In genomic region chr16:3527216-3527829, GRCh38 we compare ENCODE assay signal across 9 cellular contexts. TPM values are rescaled to one million over a fixed set of nuclear protein-coding genes. Genes with fewer than 3 reads are reported as not detected.
DNase-seq lines count a peak whose midpoint lies in the region; ATAC-seq, FAIRE-seq and TF ChIP-seq lines count a peak whose summit lies in the region.
"Not testable (repeated sequence)": the region's sequence is repeated elsewhere in the genome, so short reads cannot be mapped to it uniquely, and the experiment has no call there.
"Had no signal": no experiment of that assay in that cellular context is flagged by ENCODE, and none has a peak within 500 bp of the region (broad histone marks: within the 10 kb centered on the region; RNA-seq: fewer than 3 reads in every experiment).

No MANE protein-coding gene starts in this region.

- H3K27me3 ChIP-seq in SK-N-SH (ENCODE audit: insufficient read depth); right lobe of liver: not testable (repeated sequence)

- CTCF ChIA-PET in A549 (lab: Yijun Ruan, JAX) (interaction anchor here (0.5 to 1.7 kb wide), 7 partner anchors 9 to 267 kb away, joined by 3 to 10 read pairs (median 3); no protein-coding TSS in a partner anchor), SK-N-SH (lab: Yijun Ruan, JAX) (interaction anchor here (0.7 to 1.1 kb wide), 3 partner anchors 17 to 23 kb away, joined by 3 to 4 read pairs (median 3); no protein-coding TSS in a partner anchor)

- 65% methylated on average over 12 of the region's 12 CpGs for WGBS in A549 (ENCODE audit: missing lambda C conversion rate)
- WGBS in SK-N-SH (ENCODE audit: low lambda C conversion rate): 76% methylated on average over 7 of the region's 12 CpGs
- 14% methylated on average over 6 of the region's 12 CpGs for WGBS in right lobe of liver (ENCODE audit: insufficient coverage, low coverage, low lambda C conversion rate, missing lambda C conversion rate)

- not testable (repeated sequence) for H4K20me1 ChIP-seq in SK-N-SH (ENCODE audit: insufficient read depth)

- intact Hi-C loops in right lobe of liver (cut with DNase I): not testable (repeated sequence)

- TF ChIP-seq RAD21 in A549 (conservative IDR thresholded peaks at IDR 0.05 in 1 of 2, IDR thresholded peaks at IDR 0.05 in 1 of 2) (peak; percentile 44 to 68; a peak in 4 of 5 replicates), SK-N-SH (IDR thresholded peaks at IDR 0.05; ENCODE audit: low read length) (peak; percentile 54)

- H2AFZ ChIP-seq in SK-N-SH (ENCODE audit: low read depth): not testable (repeated sequence)

- DNase-seq in A549 (ENCODE audit: low read depth in 1 of 2, low spot score in 1 of 2): peak in 1 of 2 experiments; percentile 60
- DNase-seq in NCI-H1694 treated with DMSO at 0.1 percent for 48 hours (lab: John Stamatoyannopoulos, UW): peak; percentile 2
- not testable (repeated sequence) for DNase-seq in SK-N-SH
- peak; percentile 25 for DNase-seq in activated T-helper 9 cell treated with anti-CD3 and anti-CD28 coated beads, Interleukin-2, amount 50 U/mL, for 16 hours (ENCODE audit: low read depth)
- DNase-seq in epithelial cell of proximal tubule (ENCODE audit: low read depth): peak; percentile 20
- peak; percentile 85 to 87 (median 86) for DNase-seq in right lobe of liver
- peak; percentile 20 to 50 (median 50) for DNase-seq in stimulated activated CD4-positive, alpha-beta T cell treated with anti-CD3 and anti-CD28 coated beads, Interleukin-12 subunit alpha, Interleukin-12 subunit beta, amount 100 ng/mL, for 48 hours (ENCODE audit: low read depth in 2 of 3, low spot score in 1 of 3)

- H3K9me2 ChIP-seq in SK-N-SH: not testable (repeated sequence)

- POLR2A ChIA-PET in A549 (lab: Yijun Ruan, JAX); SK-N-SH (lab: Yijun Ruan, JAX): not testable (repeated sequence)

- not testable (repeated sequence) for ATAC-seq in A549
- peak in 1 of 4 donors; percentile 39 for ATAC-seq in right lobe of liver

- not testable (repeated sequence) for H3K9ac ChIP-seq in SK-N-SH

- not testable (repeated sequence) for FAIRE-seq in A549 (lab: Jason Lieb, UNC)

- not testable (repeated sequence) for TF ChIP-seq EP300 in A549 (IDR thresholded peaks at IDR 0.05); SK-N-SH (IDR thresholded peaks at IDR 0.05; ENCODE audit: borderline replicate concordance in 1 of 2, low read depth in 1 of 2, low read length in 1 of 2)

- H3K27ac ChIP-seq in A549; SK-N-SH (ENCODE audit: low read depth in 2 of 2, low read length in 1 of 2); right lobe of liver: not testable (repeated sequence)

- not testable (repeated sequence) for H3K79me2 ChIP-seq in SK-N-SH (ENCODE audit: insufficient read depth)

- H3K4me1 ChIP-seq in A549; SK-N-SH (ENCODE audit: control insufficient read depth in 1 of 2, insufficient read depth in 2 of 2, low read depth in 1 of 2, low read length in 1 of 2): not testable (repeated sequence)
- H3K4me1 ChIP-seq in right lobe of liver: peaks cover 0 to 12% (median 0%) of the 10 kb centered on the region in 4 donors

- not testable (repeated sequence) for H3F3A ChIP-seq in SK-N-SH (replicated peaks; ENCODE audit: insufficient read depth)

- TF ChIP-seq CTCF in A549 (IDR thresholded peaks at IDR 0.05) (peak; percentile 47; the same call in 2 of the 3 replicates), GM12875 (IDR thresholded peaks at IDR 0.05; ENCODE audit: borderline replicate concordance, insufficient read depth, low read depth, low read length) (peak; percentile 71), SK-N-SH (IDR thresholded peaks at IDR 0.05) (peak; percentile 43), epithelial cell of proximal tubule (conservative IDR thresholded peaks at IDR 0.05; ENCODE audit: low read depth, low read length) (peak; percentile 62), right lobe of liver (IDR thresholded peaks at IDR 0.05) (peak; percentile 60 to 74 (median 71))

- TF ChIP-seq POLR2A in A549 (IDR thresholded peaks at IDR 0.05; ENCODE audit: low read length); right lobe of liver (IDR thresholded peaks at IDR 0.05): not testable (repeated sequence)

- peaks cover 29 to 50% of the 10 kb centered on the region in 2 experiments for H3K36me3 ChIP-seq in SK-N-SH (replicated peaks in 1 of 2; ENCODE audit: control insufficient read depth in 1 of 2, insufficient read depth in 2 of 2, low read length in 1 of 2)
- peaks cover 0 to 11% (median 4%) of the 10 kb centered on the region in 4 donors for H3K36me3 ChIP-seq in right lobe of liver

- H3K9me3 ChIP-seq in A549, SK-N-SH, right lobe of liver: not testable (repeated sequence)

- H3K4me3 ChIP-seq in A549; GM12875 (ENCODE audit: low read depth, low read length); SK-N-SH (ENCODE audit: low read depth in 2 of 2, low read length in 1 of 2); epithelial cell of proximal tubule (ENCODE audit: low read depth, low read length); right lobe of liver: not testable (repeated sequence)

- not testable (repeated sequence) for H3K4me2 ChIP-seq in A549, SK-N-SH

TF ChIP-seq in A549, 52 proteins besides CTCF, POLR2A, EP300 and RAD21:
- peak; percentile 34; the same call in 1 of the 3 replicates for TF ChIP-seq SMC3 (IDR thresholded peaks at IDR 0.05)

TF ChIP-seq in SK-N-SH, 30 proteins besides CTCF, POLR2A, EP300 and RAD21:
- 0 out of 2 replicates have a peak, but pooled peaks have one; percentile 24 for TF ChIP-seq SMC3 (IDR thresholded peaks at IDR 0.05; ENCODE audit: low read depth, low read length)

RNA-seq across cellular contexts. Expression of gene CLUAP1, which starts 26.5 kb away (rescaled TPM):
- 23.6 and 35.0 TPM in 2 replicates for polyA plus RNA-seq in A549 (2011; rRNA removed)
- 5.8 and 9.1 TPM in 2 replicates for polyA plus RNA-seq in A549 (2012; cell fraction: cytosol; rRNA removed)
- polyA plus RNA-seq in A549 (2012; cell fraction: nucleus; rRNA removed): 3.3 and 6.2 TPM in 2 replicates
- 19.1 to 20.8 TPM (median 20.6 TPM) in 3 replicates for polyA plus RNA-seq in A549 (2017; fragmentation: RNase III; extraction: RNeasy Plus Mini Kit Qiagen cat#74134 plus additional on column Dnase treatment)
- polyA minus RNA-seq in A549 (2011; rRNA and poly(A)+ RNA removed): 13.2 and 14.5 TPM in 2 replicates
- polyA plus RNA-seq in SK-N-SH (2012; rRNA removed): 18.0 and 19.5 TPM in 2 replicates
- polyA plus RNA-seq in SK-N-SH (2012; cell fraction: cytosol; rRNA removed): 24.9 and 42.8 TPM in 2 replicates
- 11.8 and 20.5 TPM in 2 replicates for polyA plus RNA-seq in SK-N-SH (2012; cell fraction: nucleus; rRNA removed)
- total RNA-seq in epithelial cell of proximal tubule: 15.2 and 18.7 TPM in 2 replicates
- 1 to 10 TPM; 3.8 to 9.8 (median 6.6) TPM for total RNA-seq in right lobe of liver

RNA-seq across cellular contexts. Expression of gene C16orf90, which starts 32.0 kb away (rescaled TPM):
- polyA plus RNA-seq in A549 (2011; rRNA removed): not detected in 2 replicates
- polyA plus RNA-seq in A549 (2012; cell fraction: cytosol; rRNA removed): not detected in 2 replicates
- polyA plus RNA-seq in A549 (2012; cell fraction: nucleus; rRNA removed): not detected in 2 replicates
- polyA plus RNA-seq in A549 (2017; fragmentation: RNase III; extraction: RNeasy Plus Mini Kit Qiagen cat#74134 plus additional on column Dnase treatment): not detected in 3 replicates
- not detected in 2 replicates for polyA minus RNA-seq in A549 (2011; rRNA and poly(A)+ RNA removed)
- not detected in 2 replicates for polyA plus RNA-seq in SK-N-SH (2012; rRNA removed)
- not detected in 2 replicates for polyA plus RNA-seq in SK-N-SH (2012; cell fraction: cytosol; rRNA removed)
- not detected in 2 replicates for polyA plus RNA-seq in SK-N-SH (2012; cell fraction: nucleus; rRNA removed)
- not detected in 2 replicates for total RNA-seq in epithelial cell of proximal tubule
- not detected for total RNA-seq in right lobe of liver
- total RNA-seq: subcutaneous adipose tissue had no signal

RNA-seq across cellular contexts. Expression of gene NLRC3, which starts 49.9 kb away (rescaled TPM):
- polyA plus RNA-seq in A549 (2011; rRNA removed) (0.03 and 0.04 TPM in 2 replicates), A549 (2017; fragmentation: RNase III; extraction: RNeasy Plus Mini Kit Qiagen cat#74134 plus additional on column Dnase treatment) (0.03 TPM in 1 of 3 replicates, not detected in the others), SK-N-SH (2012; rRNA removed) (not detected in 2 replicates)
- under 0.01 and 0.01 TPM in 2 replicates for polyA plus RNA-seq in A549 (2012; cell fraction: cytosol; rRNA removed)
- 0.02 and 0.05 TPM in 2 replicates for polyA plus RNA-seq in A549 (2012; cell fraction: nucleus; rRNA removed)
- 0.04 TPM in 1 of 2 replicates, not detected in the other for polyA minus RNA-seq in A549 (2011; rRNA and poly(A)+ RNA removed)
- under 0.01 TPM in 1 of 2 replicates, not detected in the other for polyA plus RNA-seq in SK-N-SH (2012; cell fraction: cytosol; rRNA removed)
- 0.02 TPM in 1 of 2 replicates, not detected in the other for polyA plus RNA-seq in SK-N-SH (2012; cell fraction: nucleus; rRNA removed)
- total RNA-seq in epithelial cell of proximal tubule (under 0.01 TPM in 1 of 2 replicates, not detected in the other), right lobe of liver (1 to 10 TPM in 1 of 6 experiments, under 1 TPM in 5; 0.53 to 1.2 (median 0.64) TPM)
